In genomic region chr10:78781991-78782390, GRCh38 we compare ENCODE assay signal across 23 cellular contexts.
A peak's percentile ranks its signal among the peaks of the same experiment; 100 is the strongest.
DNase-seq lines count a peak whose midpoint lies in the region; ATAC-seq and TF ChIP-seq lines count a peak whose summit lies in the region.
"Had no signal": no experiment of that assay in that cellular context is flagged by ENCODE, and none has a peak within 500 bp of the region (broad histone marks: within the 10 kb centered on the region; RNA-seq: fewer than 3 reads in every experiment).

No MANE protein-coding gene starts in this region.

- no peak overlapping the region for H2BK15ac ChIP-seq in mesendoderm (replicated peaks; ENCODE audit: low read depth)

- H3K36me3 ChIP-seq in heart right ventricle (no peaks in the 10 kb centered on the region), mesendoderm (ENCODE audit: control insufficient read depth, insufficient read depth, low read length) (no peaks in the 10 kb centered on the region)
- H3K36me3 ChIP-seq: BE2C, BLaER1 had no signal

- H4K5ac ChIP-seq in mesendoderm (ENCODE audit: low read length), result no peak overlapping the region

- H3K4me2 ChIP-seq in mesendoderm (ENCODE audit: low read length), result no peak overlapping the region
- H3K4me2 ChIP-seq: BLaER1 had no signal

- TF ChIP-seq CTCF in heart right ventricle (IDR thresholded peaks at IDR 0.05), result no peak
- TF ChIP-seq CTCF in omental fat pad (IDR thresholded peaks at IDR 0.05), result no peak

- peak; percentile 53 for DNase-seq in cardiac septum (ENCODE audit: low spot score)
- no peak for DNase-seq in heart right ventricle
- no peak for DNase-seq in mesendoderm
- DNase-seq in omental fat pad (ENCODE audit: low spot score), result peak; percentile 1
- no peak for DNase-seq in SKM-1 treated with dmso at 0.1 percent for 144 hours (lab: John Stamatoyannopoulos, UW; ENCODE audit: unreplicated experiment)
- DNase-seq in cerebellum (ENCODE audit: low spot score), result no peak
- DNase-seq: 8988T; ACHN; BE2C; C1 segment of cervical spinal cord; CD4-positive, alpha-beta memory T cell; CD4-positive, CD25-positive, alpha-beta regulatory T cell; CD8-positive, alpha-beta memory T cell; COR-L47; DMS 273 treated with DMSO at 0.1 percent for 48 hours; DMS153; DMS79; DND-41; EL; GDM1 had no signal

- H3K27me3 ChIP-seq in heart right ventricle (no peaks in the 10 kb centered on the region), mesendoderm (ENCODE audit: insufficient read depth, low read length, poor library complexity) (no peaks in the 10 kb centered on the region)
- H3K27me3 ChIP-seq: BE2C, BLaER1 had no signal

- no peak overlapping the region for H2BK5ac ChIP-seq in mesendoderm (ENCODE audit: low read length)

- no peak overlapping the region for H2AK5ac ChIP-seq in mesendoderm (ENCODE audit: low read length)

- intact Hi-C loops in cardiac septum (cut with DNase I), result loop anchor here (10.0 kb wide), 1 partner anchor 283 kb away; the partner anchor contains the start of gene ZMIZ1
- intact Hi-C loops in heart right ventricle (cut with DNase I), result no loop called here

- H2BK120ac ChIP-seq in mesendoderm (ENCODE audit: low read depth, low read length), result no peak overlapping the region

- H3K4me3 ChIP-seq in heart right ventricle, result no peak overlapping the region
- no peak overlapping the region for H3K4me3 ChIP-seq in mesendoderm (ENCODE audit: low read length)
- H3K4me3 ChIP-seq: BLaER1, GM12878 had no signal

- no peaks in the 10 kb centered on the region for H3K79me2 ChIP-seq in mesendoderm (ENCODE audit: control insufficient read depth, insufficient read depth, low read length)

- H3K79me1 ChIP-seq in mesendoderm (ENCODE audit: low read length), result no peaks in the 10 kb centered on the region

- ATAC-seq in heart right ventricle (no peak), omental fat pad (ENCODE audit: low FRiP score) (no peak), GM18870 (IDR thresholded peaks at IDR 0.05; ENCODE audit: unreplicated experiment) (no peak)
- ATAC-seq: GM12878 had no signal

- H3K23ac ChIP-seq in mesendoderm (ENCODE audit: low read length), result no peak overlapping the region

- H4K8ac ChIP-seq in mesendoderm (ENCODE audit: low read depth, low read length), result no peak overlapping the region

- no peak overlapping the region for H3K56ac ChIP-seq in mesendoderm (ENCODE audit: low read length)

- peak overlapping the region; percentile 17 for H3K4ac ChIP-seq in mesendoderm (ENCODE audit: low read depth, low read length)

- H3K4me1 ChIP-seq in heart right ventricle (peaks cover 15 to 57% (median 23%) of the 10 kb centered on the region in 9 donors), mesendoderm (ENCODE audit: control insufficient read depth, low read depth, low read length) (no peaks in the 10 kb centered on the region)
- H3K4me1 ChIP-seq: BLaER1 had no signal

- peaks cover 0 to 6% (median 0%) of the 10 kb centered on the region in 11 donors for H3K9me3 ChIP-seq in heart right ventricle
- H3K9me3 ChIP-seq: BE2C, BLaER1 had no signal

- no peak overlapping the region for H3K18ac ChIP-seq in mesendoderm (ENCODE audit: low read length)

- H3K9ac ChIP-seq in mesendoderm (ENCODE audit: low read length), result no peak overlapping the region
- H3K9ac ChIP-seq: BLaER1 had no signal

- WGBS in heart right ventricle, 2 donors, result 87 to 96% methylated on average over 6 of the region's 6 CpGs
- WGBS in mesendoderm (ENCODE audit: extremely low coverage, insufficient coverage, low lambda C conversion rate), result no CpG with 5 or more reads among the region's 6 CpGs

- H3K27ac ChIP-seq in heart right ventricle (no peak overlapping the region), mesendoderm (ENCODE audit: low read depth, low read length) (no peak overlapping the region)
- H3K27ac ChIP-seq: BLaER1 had no signal

Comparison
In these comparisons a context has a peak if more than half of its experiments do, and no peak if none do; other contexts are left out.
1. DNase-seq: peak in cardiac septum (single experiment) and omental fat pad (single experiment); none in heart right ventricle (0 of 2), mesendoderm (single experiment), SKM-1 treated with dmso at 0.1 percent for 144 hours (single experiment) and cerebellum (single experiment).